16 cellular contexts compared by ENCODE assay signal in genomic region chr9:112764344-112764743, GRCh38. TPM values are rescaled to one million over a fixed set of nuclear protein-coding genes. Genes with fewer than 3 reads are reported as not detected.
A peak's percentile ranks its signal among the peaks of the same experiment; 100 is the strongest.
DNase-seq lines count a peak whose midpoint lies in the region; ATAC-seq, FAIRE-seq and TF ChIP-seq lines count a peak whose summit lies in the region.
"Had no signal": no experiment of that assay in that cellular context is flagged by ENCODE, and none has a peak within 500 bp of the region (broad histone marks: within the 10 kb centered on the region; RNA-seq: fewer than 3 reads in every experiment).

No MANE protein-coding gene starts in this region.

- dilution Hi-C loops in mammary epithelial cell (cut with HindIII; ENCODE audit: low sequenced_read_pairs): no loop called here

- H3K4me3 ChIP-seq in mammary epithelial cell (replicated peaks in 1 of 3; ENCODE audit: insufficient read depth in 1 of 3, low read depth in 2 of 3, low read length in 3 of 3): no peak overlapping the region
- H3K4me3 ChIP-seq in breast epithelium: no peak overlapping the region
- no peak overlapping the region for H3K4me3 ChIP-seq in astrocyte (ENCODE audit: insufficient read depth, low read depth, low read length)
- H3K4me3 ChIP-seq in transverse colon: no peak overlapping the region
- H3K4me3 ChIP-seq: A549 had no signal

- H4K20me1 ChIP-seq in mammary epithelial cell (ENCODE audit: insufficient read depth, low read length) (no peaks in the 10 kb centered on the region), astrocyte (ENCODE audit: insufficient read depth, low read length) (peaks cover 46% of the 10 kb centered on the region)

- WGBS in mammary epithelial cell (ENCODE audit: low coverage, missing lambda C conversion rate): 80% methylated on average over 5 of the region's 5 CpGs
- WGBS in transverse colon (ENCODE audit: low coverage in 1 of 2), 2 donors: 65 to 84% methylated on average over 3 to 5 of the region's 5 CpGs

- peak; percentile 35 for DNase-seq in mammary epithelial cell
- DNase-seq in breast epithelium (ENCODE audit: low spot score in 2 of 2): no peak
- peak; percentile 85 for DNase-seq in astrocyte (ENCODE audit: low read depth)
- peak; percentile 84 for DNase-seq in kidney glomerular epithelial cell (lab: John Stamatoyannopoulos, UW)
- DNase-seq in transverse colon: no peak
- DNase-seq: activated CD4-positive, alpha-beta T cell treated with anti-CD3 and anti-CD28 coated beads for 36 hours; DMS79 treated with DMSO at 0.1 percent for 48 hours; NCI-H446 had no signal

- BruUV-seq in mammary epithelial cell (replicated peaks; lab: Mats Ljungman, UMichigan): no TSS peak

- peaks cover 5% of the 10 kb centered on the region for H3K36me3 Mint-ChIP-seq in astrocyte (ENCODE audit: low read depth, unreplicated experiment)

- H3K27me3 ChIP-seq in mammary epithelial cell (ENCODE audit: insufficient read depth, low read length): no peaks in the 10 kb centered on the region
- H3K27me3 ChIP-seq in breast epithelium: no peaks in the 10 kb centered on the region
- H3K27me3 ChIP-seq in astrocyte (ENCODE audit: insufficient read depth, low read length): no peaks in the 10 kb centered on the region
- H3K27me3 ChIP-seq in transverse colon: no peaks in the 10 kb centered on the region

- peaks cover 10% of the 10 kb centered on the region for H3K4me1 Mint-ChIP-seq in astrocyte (ENCODE audit: low read depth, unreplicated experiment)

- H3K9ac ChIP-seq in mammary epithelial cell (ENCODE audit: insufficient read depth, low read length) (no peak overlapping the region), astrocyte (ENCODE audit: low read length) (no peak overlapping the region)
- H3K9ac ChIP-seq: KMS-11 had no signal

- no peak for TF ChIP-seq EP300 in transverse colon (IDR thresholded peaks at IDR 0.05; ENCODE audit: low read depth)

- H3K4me3 Mint-ChIP-seq in astrocyte (ENCODE audit: unreplicated experiment): no peak overlapping the region
- H3K4me3 Mint-ChIP-seq: activated CD4-positive, alpha-beta T cell treated with anti-CD3 and anti-CD28 coated beads for 36 hours; activated T-helper 17 cell treated with anti-CD3 and anti-CD28 coated beads, Interleukin-2, amount 50 U/mL, for 72 hours had no signal

- intact Hi-C loops in mammary epithelial cell (cut with micrococcal nuclease): no loop called here
- intact Hi-C loops in breast epithelium (cut with DNase I; ENCODE audit: low total_unique reads): loop anchor here (5.0 kb wide), 1 partner anchor 1388 kb away; no protein-coding TSS in a partner anchor
- intact Hi-C loops in transverse colon (cut with DNase I; ENCODE audit: low total_unique reads): no loop called here

- CTCF ChIA-PET in mammary epithelial cell (lab: Charles Lee; ENCODE audit: low non-redundant PET): no interaction called here

- peaks cover 3% of the 10 kb centered on the region for H3K9me3 Mint-ChIP-seq in astrocyte (ENCODE audit: unreplicated experiment)
- H3K9me3 Mint-ChIP-seq: activated T-helper 17 cell treated with anti-CD3 and anti-CD28 coated beads, Interleukin-2, amount 50 U/mL, for 72 hours had no signal

- H3K9me3 ChIP-seq in mammary epithelial cell (replicated peaks; ENCODE audit: insufficient read depth, low read length) (no peaks in the 10 kb centered on the region), breast epithelium (peaks cover 0 to 10% of the 10 kb centered on the region in 2 donors), astrocyte (ENCODE audit: insufficient read depth, low read depth, low read length) (no peaks in the 10 kb centered on the region), transverse colon (no peaks in the 10 kb centered on the region)
- H3K9me3 ChIP-seq: A549 had no signal

- H3K36me3 ChIP-seq in mammary epithelial cell (ENCODE audit: insufficient read depth, low read length) (no peaks in the 10 kb centered on the region), breast epithelium (no peaks in the 10 kb centered on the region), astrocyte (ENCODE audit: insufficient read depth, low read length) (no peaks in the 10 kb centered on the region), transverse colon (no peaks in the 10 kb centered on the region)

- H3K4me2 ChIP-seq in mammary epithelial cell (ENCODE audit: insufficient read depth, low read depth, low read length) (no peak overlapping the region), astrocyte (ENCODE audit: low read length) (peak overlapping the region; percentile 47)
- H3K4me2 ChIP-seq: A549, KMS-11 had no signal

- FAIRE-seq in astrocyte (lab: Jason Lieb, UNC): no peak
- FAIRE-seq: A549, colon had no signal

- in situ Hi-C loops in mammary epithelial cell (cut with MboI; ENCODE audit: low sequenced_read_pairs in 2 of 2): no loop called here
- in situ Hi-C loops in transverse colon (cut with MboI; ENCODE audit: low pct_ligation_motif_present in 1 of 4, low pct_unique_long_range_greater_than_20kb in 1 of 4, low sequenced_read_pairs in 3 of 4): no loop called here

- H3K4me1 ChIP-seq in mammary epithelial cell (ENCODE audit: insufficient read depth, low read length) (peaks cover 3% of the 10 kb centered on the region), breast epithelium (no peaks in the 10 kb centered on the region), astrocyte (ENCODE audit: insufficient read depth, low read length) (peaks cover 7% of the 10 kb centered on the region), transverse colon (peaks cover 0 to 21% (median 0%) of the 10 kb centered on the region in 4 donors)
- H3K4me1 ChIP-seq: A549 had no signal

- no peaks in the 10 kb centered on the region for H3K27me3 Mint-ChIP-seq in astrocyte (ENCODE audit: low read depth, unreplicated experiment)
- H3K27me3 Mint-ChIP-seq: activated CD4-positive, alpha-beta T cell treated with anti-CD3 and anti-CD28 coated beads for 36 hours; activated T-helper 17 cell treated with anti-CD3 and anti-CD28 coated beads, Interleukin-2, amount 50 U/mL, for 72 hours had no signal

- H3K79me2 ChIP-seq in mammary epithelial cell (ENCODE audit: insufficient read depth, low read length) (peaks cover 77% of the 10 kb centered on the region), astrocyte (ENCODE audit: insufficient read depth, low read length) (peaks cover 36% of the 10 kb centered on the region)

- H3K27ac Mint-ChIP-seq in astrocyte (ENCODE audit: unreplicated experiment): peak overlapping the region; percentile 60
- H3K27ac Mint-ChIP-seq: activated CD4-positive, alpha-beta T cell treated with anti-CD3 and anti-CD28 coated beads for 36 hours; activated T-helper 17 cell treated with anti-CD3 and anti-CD28 coated beads, Interleukin-2, amount 50 U/mL, for 72 hours had no signal

- no peak overlapping the region for H3K27ac ChIP-seq in mammary epithelial cell (ENCODE audit: insufficient read depth, low read depth, low read length)
- H3K27ac ChIP-seq in breast epithelium: no peak overlapping the region
- H3K27ac ChIP-seq in astrocyte (ENCODE audit: low read depth, low read length): no peak overlapping the region
- H3K27ac ChIP-seq in transverse colon: peak overlapping the region in 3 of 4 donors; percentile 58 to 64 (median 58)
- H3K27ac ChIP-seq: A549, KMS-11 had no signal

- TF ChIP-seq POLR2A in breast epithelium (IDR thresholded peaks at IDR 0.05) (no peak), transverse colon (IDR thresholded peaks at IDR 0.05) (no peak)

- H2AFZ ChIP-seq in mammary epithelial cell (ENCODE audit: low read depth, low read length) (no peak overlapping the region), astrocyte (ENCODE audit: low read depth, low read length) (no peak overlapping the region)

- ATAC-seq in activated CD4-positive, CD25-positive, alpha-beta regulatory T cell treated with anti-CD3 and anti-CD28 coated beads, Interleukin-2, amount 50 U/mL, for 24 hours: no peak
- ATAC-seq in GM21390 (IDR thresholded peaks at IDR 0.05; ENCODE audit: unreplicated experiment) (no peak), HG03571 (IDR thresholded peaks at IDR 0.05; ENCODE audit: unreplicated experiment) (no peak)
- ATAC-seq: A549; activated CD4-positive, alpha-beta T cell treated with anti-CD3 and anti-CD28 coated beads for 36 hours; activated T-helper 17 cell treated with anti-CD3 and anti-CD28 coated beads, Interleukin-2, amount 50 U/mL, for 72 hours; Right ventricle myocardium inferior had no signal

- TF ChIP-seq CTCF in mammary epithelial cell (conservative IDR thresholded peaks at IDR 0.05 in 1 of 2, IDR thresholded peaks at IDR 0.05 in 1 of 2; ENCODE audit: extremely low read depth in 1 of 2, insufficient read depth in 1 of 2, low read depth in 1 of 2, low read length in 2 of 2) (no peak), breast epithelium (IDR thresholded peaks at IDR 0.05) (no peak), astrocyte (IDR thresholded peaks at IDR 0.05; ENCODE audit: insufficient read depth, low read depth, low read length) (no peak), transverse colon (IDR thresholded peaks at IDR 0.05) (no peak)

RNA-seq across cellular contexts. Expression of gene SNX30, which starts 13.8 kb away (rescaled TPM):
- total RNA-seq in mammary epithelial cell: 10 to 100 TPM in 1 of 2 donors, 1 to 10 TPM in 1; 9.8 to 20.8 TPM
- polyA plus RNA-seq in mammary epithelial cell: 5.7 TPM
- 19.5 TPM for polyA minus RNA-seq in mammary epithelial cell
- 10 to 100 TPM; 15.2 to 18.7 (median 16.4) TPM for total RNA-seq in breast epithelium
- 12.8 and 14.4 TPM in 2 replicates for total RNA-seq in astrocyte
- total RNA-seq in transverse colon: 10 to 100 TPM; 15.7 to 46.4 (median 45.7) TPM

RNA-seq across cellular contexts. Expression of gene INIP, which starts 46.4 kb away (rescaled TPM):
- total RNA-seq in mammary epithelial cell (10 to 100 TPM; 23.2 to 24.3 TPM), breast epithelium (10 to 100 TPM; 21.0 to 25.6 (median 21.9) TPM), astrocyte (22.0 and 23.1 TPM in 2 replicates), transverse colon (10 to 100 TPM in 3 of 4 donors, 1 to 10 TPM in 1; 9.6 to 22.9 (median 16.2) TPM)
- 12.1 TPM for polyA plus RNA-seq in mammary epithelial cell
- 40.2 TPM for polyA minus RNA-seq in mammary epithelial cell

Comparison
In these comparisons a context has a peak if more than half of its experiments do, and no peak if none do; other contexts are left out.
1. DNase-seq: peak in mammary epithelial cell (single experiment), astrocyte (single experiment) and kidney glomerular epithelial cell (single experiment); none in breast epithelium (0 of 2) and transverse colon (single experiment).
2. H3K27ac ChIP-seq: peak in transverse colon (3 of 4); none in mammary epithelial cell (single experiment), breast epithelium (0 of 2) and astrocyte (single experiment).